Comparison of ENCODE assay signal across 10 cellular contexts in genomic region chr22:37742374-37743092, GRCh38. TPM values are rescaled to one million over a fixed set of nuclear protein-coding genes. Genes with fewer than 3 reads are reported as not detected.
DNase-seq lines count a peak whose midpoint lies in the region; ATAC-seq and TF ChIP-seq lines count a peak whose summit lies in the region.
"Had no signal": no experiment of that assay in that cellular context is flagged by ENCODE, and none has a peak within 500 bp of the region (broad histone marks: within the 10 kb centered on the region; RNA-seq: fewer than 3 reads in every experiment).

No MANE protein-coding gene starts in this region.

- peaks cover 10% of the 10 kb centered on the region for H3K4me1 ChIP-seq in colonic mucosa

- intact Hi-C loops in Calu3 (cut with micrococcal nuclease; ENCODE audit: unreplicated experiment), result no loop called here
- intact Hi-C loops in colonic mucosa (cut with DNase I), result no loop called here

- no peak overlapping the region for H3K4me3 Mint-ChIP-seq in Calu3 (ENCODE audit: low read depth, unreplicated experiment)

- H3K9me3 Mint-ChIP-seq in Calu3 (ENCODE audit: low read depth, unreplicated experiment), result peaks cover 4% of the 10 kb centered on the region

- peak; percentile 71 for DNase-seq in Calu3
- DNase-seq in NB4 (ENCODE audit: low read depth), result peak; percentile 81
- DNase-seq in colonic mucosa, result no peak
- DNase-seq in non-pigmented ciliary epithelial cell (ENCODE audit: low read depth), result peak; percentile 57
- no peak for DNase-seq in COLO829 (ENCODE audit: low spot score)
- no peak for DNase-seq in G401 (ENCODE audit: low spot score)
- DNase-seq in NCI-H526 treated with DMSO at 0.1 percent for 48 hours (lab: John Stamatoyannopoulos, UW), result no peak
- DNase-seq: NCI-H69 had no signal

- H3K4me3 ChIP-seq in NB4 (ENCODE audit: low read depth, low read length), result no peak overlapping the region
- H3K4me3 ChIP-seq in colonic mucosa, result no peak overlapping the region

- in situ Hi-C loops in G401 (cut with HindIII; ENCODE audit: low sequenced_read_pairs), result no loop called here

- peak overlapping the region; percentile 44 for H3K27ac ChIP-seq in colonic mucosa

- H3K36me3 Mint-ChIP-seq in Calu3 (ENCODE audit: insufficient read depth, unreplicated experiment), result peaks cover 44% of the 10 kb centered on the region

- peaks cover 28% of the 10 kb centered on the region for H3K4me1 Mint-ChIP-seq in Calu3 (ENCODE audit: low read depth, unreplicated experiment)

- H3K27me3 Mint-ChIP-seq in Calu3 (ENCODE audit: unreplicated experiment), result peaks cover 14% of the 10 kb centered on the region

- TF ChIP-seq CTCF in Calu3 (IDR thresholded peaks at IDR 0.05; ENCODE audit: unreplicated experiment) (no peak), NB4 (IDR thresholded peaks at IDR 0.05; ENCODE audit: low read depth, low read length) (no peak), colonic mucosa (IDR thresholded peaks at IDR 0.05) (no peak)

- BruUV-seq in Calu3 (replicated peaks; lab: Mats Ljungman, UMichigan), result no TSS peak

- H3K27ac Mint-ChIP-seq in Calu3 (ENCODE audit: unreplicated experiment), result peak overlapping the region; percentile 48

- H3K9me3 ChIP-seq in colonic mucosa, result no peaks in the 10 kb centered on the region

- CTCF ChIA-PET in Calu3 (lab: Charles Lee), result interaction anchor here (0.5 kb wide), 1 partner anchor 35 kb away, joined by 3 read pairs; no protein-coding TSS in a partner anchor

- no peak for TF ChIP-seq POLR2A in NB4 (IDR thresholded peaks at IDR 0.05; ENCODE audit: extremely low read depth, insufficient read length)

- no peaks in the 10 kb centered on the region for H3K36me3 ChIP-seq in colonic mucosa

- H3K27me3 ChIP-seq in colonic mucosa, result no peaks in the 10 kb centered on the region

- no peak for ATAC-seq in HG02884 (IDR thresholded peaks at IDR 0.05; ENCODE audit: unreplicated experiment)
- ATAC-seq: left colon had no signal

- peak overlapping the region in 1 of 2 donors; percentile 6 for H3K9ac ChIP-seq in colonic mucosa (ENCODE audit: low read depth in 2 of 2, low read length in 2 of 2)

RNA-seq across cellular contexts. Expression of gene TRIOBP, which starts 45.7 kb away (rescaled TPM):
- 85.3 and 86.5 TPM in 2 replicates for total RNA-seq in Calu3 (2022)
- total RNA-seq in colonic mucosa, result 10 to 100 TPM; 69.5 to 75.7 TPM
- 80.9 and 98.8 TPM in 2 replicates for total RNA-seq in G401 (2014; rRNA removed; shearing (Covaris generic))

RNA-seq across cellular contexts. Expression of gene NOL12, which starts 56.4 kb away (rescaled TPM):
- total RNA-seq in Calu3 (2022) (23.7 and 26.8 TPM in 2 replicates), colonic mucosa (10 to 100 TPM; 25.2 to 48.4 TPM)
- 30.2 and 44.8 TPM in 2 replicates for total RNA-seq in G401 (2014; rRNA removed; shearing (Covaris generic))

Comparison
In these comparisons a context has a peak if more than half of its experiments do, and no peak if none do; other contexts are left out.
1. DNase-seq: peak in Calu3 (single experiment), NB4 (single experiment) and non-pigmented ciliary epithelial cell (single experiment); none in colonic mucosa (single experiment), COLO829 (single experiment), G401 (single experiment) and NCI-H526 treated with DMSO at 0.1 percent for 48 hours (single experiment).